ENCODE assay signal across 17 cellular contexts in genomic region chr20:53786071-53786444, GRCh38.
DNase-seq lines count a peak whose midpoint lies in the region; ATAC-seq, FAIRE-seq and TF ChIP-seq lines count a peak whose summit lies in the region.
"Had no signal": no experiment of that assay in that cellular context is flagged by ENCODE, and none has a peak within 500 bp of the region (broad histone marks: within the 10 kb centered on the region; RNA-seq: fewer than 3 reads in every experiment).

No MANE protein-coding gene starts in this region.

- no peaks in the 10 kb centered on the region for H3K9me3 ChIP-seq in Loucy (ENCODE audit: insufficient read depth, low read depth, low read length)
- H3K9me3 ChIP-seq in neutrophil = no peaks in the 10 kb centered on the region
- H3K9me3 ChIP-seq: MG63, upper lobe of right lung had no signal

- no peak overlapping the region for H3K9ac ChIP-seq in Loucy (ENCODE audit: low read depth, low read length, poor library complexity, severe bottlenecking)

- peaks cover 5% of the 10 kb centered on the region for H3K4me1 ChIP-seq in Loucy (ENCODE audit: insufficient read depth, low read length, poor library complexity, severe bottlenecking)
- H3K4me1 ChIP-seq in neutrophil (ENCODE audit: control insufficient read depth in 1 of 2, insufficient read depth in 1 of 2, low read depth in 1 of 2, low read length in 1 of 2) = peaks cover 13 to 15% of the 10 kb centered on the region in 2 experiments

- intact Hi-C loops in cardiac septum (cut with DNase I) = no loop called here

- H3K9me2 ChIP-seq in Loucy (replicated peaks; ENCODE audit: low read depth, low read length) = no peaks in the 10 kb centered on the region

- TF ChIP-seq CTCF in C4-2B (conservative IDR thresholded peaks at IDR 0.05) (no peak), Loucy (conservative IDR thresholded peaks at IDR 0.05; ENCODE audit: low read length) (no peak), bronchial epithelial cell (IDR thresholded peaks at IDR 0.05; ENCODE audit: insufficient read depth, low read length, severe bottlenecking) (no peak), neutrophil (IDR thresholded peaks at IDR 0.05) (no peak)

- ATAC-seq in HG03565 (IDR thresholded peaks at IDR 0.05; ENCODE audit: unreplicated experiment) = no peak
- ATAC-seq: left ventricle myocardium superior, upper lobe of right lung had no signal

- no peaks in the 10 kb centered on the region for H3K79me2 ChIP-seq in Loucy (ENCODE audit: insufficient read depth, low read length)

- H3K27me3 ChIP-seq in Loucy (ENCODE audit: insufficient read depth, low read length, poor library complexity, severe bottlenecking) = no peaks in the 10 kb centered on the region
- H3K27me3 ChIP-seq in bronchial epithelial cell (ENCODE audit: control insufficient read depth, insufficient read depth, low read length) = no peaks in the 10 kb centered on the region
- H3K27me3 ChIP-seq in neutrophil = no peaks in the 10 kb centered on the region
- H3K27me3 ChIP-seq: brain microvascular endothelial cell, MG63, upper lobe of right lung had no signal

- H3K4me3 ChIP-seq in Loucy (ENCODE audit: low read length, poor library complexity, severe bottlenecking) (peak overlapping the region; percentile 12), bronchial epithelial cell (ENCODE audit: low read depth, low read length) (no peak overlapping the region), neutrophil (ENCODE audit: low read depth in 1 of 2, low read length in 1 of 2) (no peak overlapping the region)
- H3K4me3 ChIP-seq: MG63, upper lobe of right lung had no signal

- H4K20me1 ChIP-seq in Loucy (ENCODE audit: insufficient read depth, low read length, poor library complexity, severe bottlenecking) = no peaks in the 10 kb centered on the region

- H2AFZ ChIP-seq in Loucy (ENCODE audit: low read length) = no peak overlapping the region

- peak overlapping the region; percentile 90 for H3K27ac ChIP-seq in C4-2B
- peak overlapping the region; percentile 52 for H3K27ac ChIP-seq in neutrophil
- H3K27ac ChIP-seq: brain microvascular endothelial cell, upper lobe of right lung had no signal

- H3K36me3 ChIP-seq in Loucy (ENCODE audit: insufficient read depth, low read length) (no peaks in the 10 kb centered on the region), bronchial epithelial cell (ENCODE audit: control insufficient read depth, insufficient read depth, low read length) (no peaks in the 10 kb centered on the region), neutrophil (no peaks in the 10 kb centered on the region)
- H3K36me3 ChIP-seq: brain microvascular endothelial cell, MG63, upper lobe of right lung had no signal

- no peaks in the 10 kb centered on the region for H3F3A ChIP-seq in Loucy (ENCODE audit: low read depth)

- H3K4me2 ChIP-seq in Loucy (ENCODE audit: low read depth, low read length, poor library complexity, severe bottlenecking) = no peak overlapping the region

- FAIRE-seq in bronchial epithelial cell (lab: Jason Lieb, UNC) = peak; percentile 64
- FAIRE-seq: endometrium had no signal

- DNase-seq in bronchial epithelial cell (ENCODE audit: low read depth) = peak; percentile 95
- no peak for DNase-seq in SW480 (ENCODE audit: low spot score)
- no peak for DNase-seq in activated naive CD4-positive, alpha-beta T cell (lab: John Stamatoyannopoulos, UW)
- no peak for DNase-seq in cardiac septum (ENCODE audit: low spot score)
- DNase-seq: brain microvascular endothelial cell; DND-41; glutamatergic neuron; left ventricle myocardium superior; MG63; NCI-H345; stimulated activated CD4-positive, alpha-beta T cell treated with anti-CD3 and anti-CD28 coated beads, Interleukin-15, amount 100 ng/mL, for 24 hours; upper lobe of right lung had no signal
